In genomic region chr15:70801111-70801510, GRCh38 we compare ENCODE assay signal across 26 cellular contexts. TPM values are rescaled to one million over a fixed set of nuclear protein-coding genes. Genes with fewer than 3 reads are reported as not detected.
DNase-seq lines count a peak whose midpoint lies in the region; ATAC-seq, FAIRE-seq and TF ChIP-seq lines count a peak whose summit lies in the region.
"Had no signal": no experiment of that assay in that cellular context is flagged by ENCODE, and none has a peak within 500 bp of the region (broad histone marks: within the 10 kb centered on the region; RNA-seq: fewer than 3 reads in every experiment).

No MANE protein-coding gene starts in this region.

- no peak overlapping the region for H3K4me3 ChIP-seq in right atrium auricular region
- no peak overlapping the region for H3K4me3 ChIP-seq in heart right ventricle
- no peak overlapping the region for H3K4me3 ChIP-seq in choroid plexus epithelial cell (ENCODE audit: low read depth, low read length)
- H3K4me3 ChIP-seq: neural progenitor cell, transverse colon had no signal

- no peak for DNase-seq in right atrium auricular region (ENCODE audit: low spot score)
- no peak for DNase-seq in heart right ventricle
- peak; percentile 49 for DNase-seq in choroid plexus epithelial cell (ENCODE audit: low read depth)
- no peak for DNase-seq in GM12891 (ENCODE audit: insufficient read length, low spot score)
- no peak for DNase-seq in mucosa of gallbladder (ENCODE audit: low spot score)
- no peak for DNase-seq in progenitor cell of endocrine pancreas (ENCODE audit: low spot score, unreplicated experiment)
- DNase-seq in pons (ENCODE audit: low spot score): no peak
- DNase-seq: activated CD4-positive, alpha-beta T cell treated with anti-CD3 and anti-CD28 coated beads, Interleukin-2, amount 50 U/mL, for 48 hours; activated naive CD4-positive, alpha-beta T cell treated with anti-CD3 and anti-CD28 coated beads, Interleukin-2, amount 50 U/mL, for 16 hours; activated T-cell treated with anti-CD3 and anti-CD28 coated beads for 4 hours; cortex of kidney; DMS 273 treated with DMSO at 0.1 percent for 48 hours; foreskin keratinocyte; GDM1; Kasumi-1; NCI-H1105; NCI-H2081 treated with DMSO at 0.1 percent for 48 hours; NCI-H524; transverse colon had no signal

- H3K36me3 Mint-ChIP-seq in nephron (ENCODE audit: low read depth) (no peaks in the 10 kb centered on the region), progenitor cell of endocrine pancreas (ENCODE audit: insufficient read depth) (no peaks in the 10 kb centered on the region)
- H3K36me3 Mint-ChIP-seq: neural progenitor cell; stimulated activated memory B cell treated with anti-CD40 and anti-IgM and Interleukin-4, amounts not matched to agents 10 μg/mL and 1 μg/mL and 100 μg/mL, for 72 hours; WTC11 had no signal

- H3K36me3 ChIP-seq in right atrium auricular region: no peaks in the 10 kb centered on the region
- no peaks in the 10 kb centered on the region for H3K36me3 ChIP-seq in heart right ventricle
- H3K36me3 ChIP-seq: neural progenitor cell, transverse colon had no signal

- H3K4me1 ChIP-seq in right atrium auricular region: peaks cover 0 to 31% of the 10 kb centered on the region in 2 donors
- peaks cover 0 to 34% (median 18%) of the 10 kb centered on the region in 9 donors for H3K4me1 ChIP-seq in heart right ventricle
- H3K4me1 ChIP-seq: neural progenitor cell, transverse colon had no signal

- intact Hi-C loops in heart right ventricle (cut with DNase I): loop anchor here in 1 of 10 donors (2.0 kb wide), 1 partner anchor 38 kb away; the partner anchor contains the start of gene UACA

- no peak for ATAC-seq in heart right ventricle
- ATAC-seq: foreskin keratinocyte; stimulated activated memory B cell treated with anti-CD40 and anti-IgM and Interleukin-4, amounts not matched to agents 10 μg/mL and 1 μg/mL and 100 μg/mL, for 72 hours; WTC11 had no signal

- no peak for FAIRE-seq in GM12891 (lab: Jason Lieb, UNC)
- FAIRE-seq: H54 had no signal

- H3K27ac Mint-ChIP-seq in nephron (peak overlapping the region; percentile 86 to 99 (median 94)), progenitor cell of endocrine pancreas (no peak overlapping the region)
- H3K27ac Mint-ChIP-seq: neural progenitor cell; stimulated activated memory B cell treated with anti-CD40 and anti-IgM and Interleukin-4, amounts not matched to agents 10 μg/mL and 1 μg/mL and 100 μg/mL, for 72 hours; T-helper 2 cell treated with Interferon-gamma antibody and Interleukin-4, amounts not matched to agents 5 μg/mL and 100 μg/mL, for 36 hours; WTC11 had no signal

- peaks cover 12% of the 10 kb centered on the region for H3K4me1 Mint-ChIP-seq in nephron
- H3K4me1 Mint-ChIP-seq in progenitor cell of endocrine pancreas (ENCODE audit: low read depth): peaks cover 3% of the 10 kb centered on the region
- H3K4me1 Mint-ChIP-seq: stimulated activated memory B cell treated with anti-CD40 and anti-IgM and Interleukin-4, amounts not matched to agents 10 μg/mL and 1 μg/mL and 100 μg/mL, for 72 hours; WTC11 had no signal

- 93 to 94% methylated on average over 5 of the region's 5 CpGs for WGBS in heart right ventricle, 2 donors

- H3K4me3 Mint-ChIP-seq in nephron: no peak overlapping the region
- H3K4me3 Mint-ChIP-seq in progenitor cell of endocrine pancreas (ENCODE audit: low read depth): no peak overlapping the region
- H3K4me3 Mint-ChIP-seq: neural progenitor cell; stimulated activated memory B cell treated with anti-CD40 and anti-IgM and Interleukin-4, amounts not matched to agents 10 μg/mL and 1 μg/mL and 100 μg/mL, for 72 hours; T-helper 2 cell treated with Interferon-gamma antibody and Interleukin-4, amounts not matched to agents 5 μg/mL and 100 μg/mL, for 36 hours; WTC11 had no signal

- H3K27me3 Mint-ChIP-seq in nephron (ENCODE audit: low read depth) (peaks cover 7% of the 10 kb centered on the region), progenitor cell of endocrine pancreas (peaks cover 6% of the 10 kb centered on the region)

- H3K9me3 ChIP-seq in right atrium auricular region (no peaks in the 10 kb centered on the region), heart right ventricle (no peaks in the 10 kb centered on the region)
- H3K9me3 ChIP-seq: transverse colon had no signal

- H3K9me3 Mint-ChIP-seq in nephron (no peaks in the 10 kb centered on the region), progenitor cell of endocrine pancreas (ENCODE audit: low read depth) (no peaks in the 10 kb centered on the region)
- H3K9me3 Mint-ChIP-seq: neural progenitor cell; stimulated activated memory B cell treated with anti-CD40 and anti-IgM and Interleukin-4, amounts not matched to agents 10 μg/mL and 1 μg/mL and 100 μg/mL, for 72 hours; T-helper 2 cell treated with Interferon-gamma antibody and Interleukin-4, amounts not matched to agents 5 μg/mL and 100 μg/mL, for 36 hours had no signal

- H3K27ac ChIP-seq in right atrium auricular region (peak overlapping the region; percentile 53 to 83), heart right ventricle (peak overlapping the region in 5 of 10 donors; percentile 55 to 76 (median 64))
- H3K27ac ChIP-seq: C4-2B, foreskin keratinocyte, neural progenitor cell had no signal

- TF ChIP-seq CTCF in right atrium auricular region (IDR thresholded peaks at IDR 0.05) (no peak), heart right ventricle (IDR thresholded peaks at IDR 0.05) (no peak), choroid plexus epithelial cell (conservative IDR thresholded peaks at IDR 0.05; ENCODE audit: low read depth, low read length) (no peak), nephron (IDR thresholded peaks at IDR 0.05; ENCODE audit: unreplicated experiment in 3 of 3) (no peak), progenitor cell of endocrine pancreas (IDR thresholded peaks at IDR 0.05; ENCODE audit: unreplicated experiment) (no peak)

- H3K27me3 ChIP-seq in right atrium auricular region (no peaks in the 10 kb centered on the region), heart right ventricle (no peaks in the 10 kb centered on the region)
- H3K27me3 ChIP-seq: foreskin keratinocyte, neural progenitor cell, transverse colon had no signal

- no peak for TF ChIP-seq POLR2A in GM12891 (IDR thresholded peaks at IDR 0.05; ENCODE audit: low read depth, low read length)

TF ChIP-seq in GM12891, 5 proteins besides CTCF, POLR2A, EP300 and RAD21:
- TF ChIP-seq POU2F2 (IDR thresholded peaks at IDR 0.05; ENCODE audit: low read depth, low read length) (no peak), POLR2AphosphoS5 (IDR thresholded peaks at IDR 0.05; ENCODE audit: low read depth, low read length) (no peak), TAF1 (IDR thresholded peaks at IDR 0.05; ENCODE audit: low read depth, low read length) (no peak), SPI1 (IDR thresholded peaks at IDR 0.05; ENCODE audit: low read depth, low read length) (no peak), PAX5 (IDR thresholded peaks at IDR 0.05; ENCODE audit: insufficient read depth, low read length, severe bottlenecking) (no peak)

RNA-seq across cellular contexts. Expression of gene UACA, which starts 37.8 kb away (rescaled TPM):
- total RNA-seq in right atrium auricular region: 10 to 100 TPM; 18.4 to 30.1 TPM
- total RNA-seq in heart right ventricle: 10 to 100 TPM; 38.4 to 60.3 (median 47.1) TPM
- polyA plus RNA-seq in heart right ventricle: 10 to 100 TPM; 14.2 to 75.4 TPM
- 0.44 TPM for polyA plus RNA-seq in GM12891 (2012; ENCODE audit: low read depth, missing spikeins)
- total RNA-seq in mucosa of gallbladder: 62.2 TPM
- 46.2 and 49.3 TPM in 2 replicates for total RNA-seq in progenitor cell of endocrine pancreas

RNA-seq across cellular contexts. Expression of gene LARP6, which starts 52.8 kb away (rescaled TPM):
- total RNA-seq in right atrium auricular region (10 to 100 TPM; 20.2 to 57.8 TPM), heart right ventricle (10 to 100 TPM; 23.3 to 86.2 (median 40.0) TPM), mucosa of gallbladder (23.5 TPM), progenitor cell of endocrine pancreas (17.5 and 22.6 TPM in 2 replicates)
- polyA plus RNA-seq in heart right ventricle: 10 to 100 TPM; 22.8 to 34.8 TPM
- polyA plus RNA-seq in GM12891 (2012; ENCODE audit: low read depth, missing spikeins): 22.5 TPM
